In genomic region chr2:71778514-71779305, GRCh38 we compare ENCODE assay signal across 12 cellular contexts.
DNase-seq lines count a peak whose midpoint lies in the region; ATAC-seq, FAIRE-seq and TF ChIP-seq lines count a peak whose summit lies in the region.
"Had no signal": no experiment of that assay in that cellular context is flagged by ENCODE, and none has a peak within 500 bp of the region (broad histone marks: within the 10 kb centered on the region; RNA-seq: fewer than 3 reads in every experiment).

No MANE protein-coding gene starts in this region.

- H3K4me2 ChIP-seq in OCI-LY3 (ENCODE audit: low read length) (no peak overlapping the region), endothelial cell of umbilical vein (ENCODE audit: insufficient read depth, low read length) (no peak overlapping the region), osteoblast (ENCODE audit: insufficient read depth, low read length) (no peak overlapping the region), neuronal stem cell (ENCODE audit: insufficient read depth, low read length, poor library complexity, severe bottlenecking) (no peak overlapping the region)

- no peaks in the 10 kb centered on the region for H3K9me1 ChIP-seq in endothelial cell of umbilical vein (replicated peaks; ENCODE audit: control insufficient read depth, extremely low read depth, insufficient read depth, low read length)

- H3K23ac ChIP-seq in neuronal stem cell (ENCODE audit: low read depth, low read length, poor library complexity): no peak overlapping the region

- CTCF ChIA-PET in endothelial cell of umbilical vein (lab: Charles Lee): interaction anchor here (0.9 to 6.0 kb wide), 4 partner anchors 19 to 479 kb away, joined by 3 to 33 read pairs (median 3); no protein-coding TSS in a partner anchor

- no peak overlapping the region for H2BK5ac ChIP-seq in neuronal stem cell (ENCODE audit: low read length)

- dilution Hi-C loops in endothelial cell of umbilical vein (cut with MboI; ENCODE audit: extremely low pct_ligation_motif_present, low sequenced_read_pairs): no loop called here

- no CpG with 5 or more reads among the region's 4 CpGs for WGBS in neuronal stem cell (ENCODE audit: extremely low coverage in 2 of 2, insufficient read length in 2 of 2, insufficient replicate concordance in 1 of 2), 2 donors

- POLR2A ChIA-PET in endothelial cell of umbilical vein (lab: Charles Lee): no interaction called here

- DNase-seq in H7 (peak; percentile 37), endothelial cell of umbilical vein (ENCODE audit: low read depth, low spot score) (no peak), osteoblast (ENCODE audit: insufficient read length, low spot score, missing footprints) (peak; percentile 78), cortex of kidney (lab: John Stamatoyannopoulos, UW) (no peak), neuronal stem cell (ENCODE audit: low spot score) (no peak)
- DNase-seq: activated CD8-positive, alpha-beta memory T cell treated with anti-CD3 and anti-CD28 coated beads, Interleukin-2, amount 50 U/mL, for 48 hours; naive B cell; NCI-H2107 had no signal

- H4K91ac ChIP-seq in neuronal stem cell (ENCODE audit: low read depth, low read length, poor library complexity): no peak overlapping the region

- H3K27ac ChIP-seq in OCI-LY3 (ENCODE audit: low read length): no peak overlapping the region
- H3K27ac ChIP-seq in endothelial cell of umbilical vein (ENCODE audit: insufficient read depth, low read depth, low read length): no peak overlapping the region
- no peak overlapping the region for H3K27ac ChIP-seq in osteoblast (ENCODE audit: low read depth, low read length)
- no peak overlapping the region for H3K27ac ChIP-seq in neuronal stem cell (replicated peaks; ENCODE audit: low read length)

- H4K20me1 ChIP-seq in OCI-LY3 (ENCODE audit: insufficient read depth, low read length) (no peaks in the 10 kb centered on the region), endothelial cell of umbilical vein (replicated peaks; ENCODE audit: control insufficient read depth, extremely low read depth, insufficient read depth, low read length) (no peaks in the 10 kb centered on the region), osteoblast (ENCODE audit: insufficient read depth, low read length) (no peaks in the 10 kb centered on the region)

- H3K14ac ChIP-seq in neuronal stem cell (ENCODE audit: low read length): no peak overlapping the region

- H3K4me1 ChIP-seq in OCI-LY3 (ENCODE audit: low read length) (no peaks in the 10 kb centered on the region), endothelial cell of umbilical vein (ENCODE audit: control insufficient read depth, extremely low read depth, insufficient read depth, low read length) (no peaks in the 10 kb centered on the region), osteoblast (ENCODE audit: insufficient read depth, low read length) (no peaks in the 10 kb centered on the region), neuronal stem cell (ENCODE audit: control insufficient read depth in 2 of 2, insufficient read depth in 1 of 2, low read depth in 1 of 2, low read length in 2 of 2) (peaks cover 0 to 1% of the 10 kb centered on the region in 2 donors)

- no TSS peak for BruUV-seq in endothelial cell of umbilical vein (replicated peaks; lab: Mats Ljungman, UMichigan)

- no peak overlapping the region for H2BK15ac ChIP-seq in neuronal stem cell (ENCODE audit: low read length)

- intact Hi-C loops in endothelial cell of umbilical vein (cut with micrococcal nuclease): no loop called here

- TF ChIP-seq POLR2A in endothelial cell of umbilical vein (IDR thresholded peaks at IDR 0.05; ENCODE audit: low read depth, low read length): no peak

- H3K36me3 ChIP-seq in H7 (replicated peaks; ENCODE audit: control insufficient read depth, insufficient read depth, low read length) (no peaks in the 10 kb centered on the region), OCI-LY3 (replicated peaks; ENCODE audit: low read depth, low read length) (no peaks in the 10 kb centered on the region), endothelial cell of umbilical vein (ENCODE audit: control insufficient read depth in 2 of 2, extremely low read depth in 1 of 2, insufficient read depth in 2 of 2, low read length in 2 of 2) (no peaks in the 10 kb centered on the region), osteoblast (ENCODE audit: insufficient read depth, low read length) (no peaks in the 10 kb centered on the region), neuronal stem cell (replicated peaks in 1 of 2; ENCODE audit: control insufficient read depth in 2 of 2, insufficient read depth in 2 of 2, low read length in 2 of 2) (no peaks in the 10 kb centered on the region)

- no peak overlapping the region for H3K18ac ChIP-seq in neuronal stem cell (ENCODE audit: low read length)

- peak; percentile 18; the same call in 1 of the 2 replicates for TF ChIP-seq CTCF in OCI-LY3 (IDR thresholded peaks at IDR 0.05; ENCODE audit: low read depth, low read length)
- no peak for TF ChIP-seq CTCF in endothelial cell of umbilical vein (IDR thresholded peaks at IDR 0.05; ENCODE audit: extremely low read depth in 1 of 2, insufficient read depth in 1 of 2, low read depth in 1 of 2, low read length in 2 of 2)
- TF ChIP-seq CTCF in osteoblast (IDR thresholded peaks at IDR 0.05; ENCODE audit: extremely low read depth, low read depth, low read length): peak; percentile 20

- ATAC-seq in HG02588 (IDR thresholded peaks at IDR 0.05; ENCODE audit: unreplicated experiment): no peak

- H3K79me2 ChIP-seq in OCI-LY3 (ENCODE audit: low read length) (no peaks in the 10 kb centered on the region), endothelial cell of umbilical vein (ENCODE audit: control insufficient read depth, insufficient read depth, low read length) (no peaks in the 10 kb centered on the region), osteoblast (ENCODE audit: insufficient read depth, low read length) (no peaks in the 10 kb centered on the region)

- H3K9ac ChIP-seq in OCI-LY3 (ENCODE audit: low read length) (no peak overlapping the region), endothelial cell of umbilical vein (replicated peaks; ENCODE audit: extremely low read depth, insufficient read depth, low read length) (no peak overlapping the region), neuronal stem cell (ENCODE audit: low read depth, low read length, poor library complexity) (no peak overlapping the region)

- no peak overlapping the region for H2BK12ac ChIP-seq in neuronal stem cell (ENCODE audit: low read length)

- H3K4ac ChIP-seq in neuronal stem cell (ENCODE audit: low read length): no peak overlapping the region

- H3K27me3 ChIP-seq in H7 (ENCODE audit: control insufficient read depth, insufficient read depth, low read length): no peaks in the 10 kb centered on the region
- peaks cover 12% of the 10 kb centered on the region; the same call in 1 of the 2 replicates for H3K27me3 ChIP-seq in OCI-LY3 (ENCODE audit: low read depth, low read length)
- peaks cover 10 to 16% of the 10 kb centered on the region in 2 experiments for H3K27me3 ChIP-seq in endothelial cell of umbilical vein (ENCODE audit: control insufficient read depth in 2 of 2, insufficient read depth in 2 of 2, low read length in 2 of 2)
- H3K27me3 ChIP-seq in osteoblast (ENCODE audit: insufficient read depth, low read length): peaks cover 48% of the 10 kb centered on the region
- no peaks in the 10 kb centered on the region for H3K27me3 ChIP-seq in neuronal stem cell (ENCODE audit: control insufficient read depth in 3 of 3, insufficient read depth in 3 of 3, low read depth in 1 of 3, low read length in 3 of 3)

- H4K8ac ChIP-seq in neuronal stem cell (ENCODE audit: low read depth, low read length): no peak overlapping the region

- H2AK5ac ChIP-seq in neuronal stem cell (ENCODE audit: low read depth, low read length): no peak overlapping the region

- H3K4me3 ChIP-seq in H7 (ENCODE audit: insufficient read depth, low read depth, low read length) (no peak overlapping the region), OCI-LY3 (ENCODE audit: low read length) (no peak overlapping the region), endothelial cell of umbilical vein (replicated peaks in 1 of 3; ENCODE audit: insufficient read depth in 1 of 3, low read depth in 1 of 3, low read length in 3 of 3) (no peak overlapping the region), osteoblast (ENCODE audit: insufficient read depth, low read length) (no peak overlapping the region), neuronal stem cell (ENCODE audit: low read length in 2 of 2) (no peak overlapping the region)

- FAIRE-seq in endothelial cell of umbilical vein (lab: Jason Lieb, UNC): peak; percentile 52
- FAIRE-seq: GM12891, GM19239 had no signal

- no peaks in the 10 kb centered on the region for H3K9me3 ChIP-seq in OCI-LY3 (ENCODE audit: insufficient read depth, low read length)
- no peaks in the 10 kb centered on the region for H3K9me3 ChIP-seq in endothelial cell of umbilical vein (replicated peaks; ENCODE audit: control insufficient read depth, insufficient read depth, low read length)
- H3K9me3 ChIP-seq in osteoblast (ENCODE audit: low read depth, low read length): no peaks in the 10 kb centered on the region
- H3K9me3 ChIP-seq in neuronal stem cell (replicated peaks in 1 of 2; ENCODE audit: control insufficient read depth in 2 of 2, insufficient read depth in 1 of 2, low read depth in 1 of 2, low read length in 2 of 2): no peaks in the 10 kb centered on the region

- H2BK120ac ChIP-seq in neuronal stem cell (ENCODE audit: low read depth, low read length): no peak overlapping the region

- H2AFZ ChIP-seq in OCI-LY3 (ENCODE audit: low read depth, low read length) (no peak overlapping the region), endothelial cell of umbilical vein (ENCODE audit: low read depth, low read length) (no peak overlapping the region), osteoblast (ENCODE audit: low read length) (no peak overlapping the region), neuronal stem cell (ENCODE audit: low read length) (no peak overlapping the region)

- no peaks in the 10 kb centered on the region for H3K79me1 ChIP-seq in neuronal stem cell (ENCODE audit: low read depth, low read length)

TF ChIP-seq in endothelial cell of umbilical vein, 7 proteins besides CTCF, POLR2A, EP300 and RAD21:
- TF ChIP-seq EZH2 (IDR thresholded peaks at IDR 0.05; ENCODE audit: borderline replicate concordance, low read depth, low read length, severe bottlenecking) (no peak), MAX (IDR thresholded peaks at IDR 0.05; ENCODE audit: insufficient read depth, insufficient read length) (no peak), POLR2AphosphoS5 (IDR thresholded peaks at IDR 0.05; ENCODE audit: insufficient read depth, low read depth, low read length) (no peak), GATA2 (IDR thresholded peaks at IDR 0.05; ENCODE audit: insufficient read depth, insufficient read length, low read depth, low read length) (no peak), FOS (IDR thresholded peaks at IDR 0.05; ENCODE audit: borderline replicate concordance, insufficient read depth, low read length) (no peak), MYC (IDR thresholded peaks at IDR 0.05; ENCODE audit: low read depth, low read length) (no peak), JUN (IDR thresholded peaks at IDR 0.05; ENCODE audit: borderline replicate concordance, insufficient read depth, insufficient read length, low read depth) (no peak)
TF ChIP-seq in endothelial cell of umbilical vein: peak in this region for 0.

Comparison
In these comparisons a context has a peak if more than half of its experiments do, and no peak if none do; other contexts are left out.
1. DNase-seq: peak in H7 (single experiment) and osteoblast (single experiment); none in endothelial cell of umbilical vein (single experiment), cortex of kidney (single experiment) and neuronal stem cell (single experiment).
2. CTCF ChIP-seq: peak in OCI-LY3 (single experiment) and osteoblast (single experiment); none in endothelial cell of umbilical vein (0 of 2).